In genomic region chr2:164873096-164873670, GRCh38 we compare ENCODE assay signal across 18 cellular contexts. TPM values are rescaled to one million over a fixed set of nuclear protein-coding genes. Genes with fewer than 3 reads are reported as not detected.
"Had no signal": no experiment of that assay in that cellular context is flagged by ENCODE, and none has a peak within 500 bp of the region (broad histone marks: within the 10 kb centered on the region; RNA-seq: fewer than 3 reads in every experiment).

No MANE protein-coding gene starts in this region.

- H3K9me3 ChIP-seq: gastrocnemius medialis, heart right ventricle, lower lobe of right lung, thoracic aorta, uterus had no signal

- H3K27me3 ChIP-seq: cardiac muscle cell, gastrocnemius medialis, heart right ventricle, uterus had no signal

- H3K4me3 ChIP-seq: cardiac muscle cell, gastrocnemius medialis, heart right ventricle, lower lobe of right lung, skin epidermis, thoracic aorta, uterus had no signal

- H3K27ac ChIP-seq: cardiac muscle cell, gastrocnemius medialis, heart right ventricle, lower lobe of right lung, skin epidermis, thoracic aorta, uterus, VCaP had no signal

- H3K4me1 ChIP-seq: gastrocnemius medialis, heart right ventricle, lower lobe of right lung, uterus had no signal

- ATAC-seq: activated CD4-positive, alpha-beta T cell treated with anti-CD3 and anti-CD28 coated beads for 36 hours; activated CD8-positive, alpha-beta T cell treated with anti-CD3 and anti-CD28 coated beads for 36 hours; gastrocnemius medialis; heart right ventricle; lower lobe of right lung; stimulated activated naive CD8-positive, alpha-beta T cell treated with anti-CD3 and anti-CD28 coated beads, Interleukin-15, amount 100 ng/mL, for 72 hours had no signal

- DNase-seq: activated CD4-positive, alpha-beta T cell treated with anti-CD3 and anti-CD28 coated beads for 36 hours; activated CD8-positive, alpha-beta memory T cell treated with anti-CD3 and anti-CD28 coated beads, Interleukin-2, amount 50 U/mL, for 48 hours; activated CD8-positive, alpha-beta T cell treated with anti-CD3 and anti-CD28 coated beads for 36 hours; activated naive CD4-positive, alpha-beta T cell; aorta; gastrocnemius medialis; heart right ventricle; lower lobe of right lung; midbrain; naive B cell; stimulated activated CD4-positive, alpha-beta T cell treated with anti-CD3 and anti-CD28 coated beads, Interleukin-4, amount 100 ng/mL, for 4 hours; stimulated activated naive CD8-positive, alpha-beta T cell treated with anti-CD3 and anti-CD28 coated beads, Interleukin-15, amount 100 ng/mL, for 72 hours; T1000; uterus had no signal

- H3K36me3 ChIP-seq: cardiac muscle cell, gastrocnemius medialis, heart right ventricle, lower lobe of right lung, thoracic aorta, uterus had no signal

RNA-seq across cellular contexts. Expression of gene COBLL1, which starts 31.6 kb away (rescaled TPM):
- total RNA-seq: activated CD4-positive, alpha-beta T cell treated with anti-CD3 and anti-CD28 coated beads for 36 hours had no signal
